14 cellular contexts compared by ENCODE assay signal in genomic region chr21:35895598-35895997, GRCh38.
"Had no signal": no experiment of that assay in that cellular context is flagged by ENCODE, and none has a peak within 500 bp of the region (broad histone marks: within the 10 kb centered on the region; RNA-seq: fewer than 3 reads in every experiment).

No MANE protein-coding gene starts in this region.

- ATAC-seq: body of pancreas; stimulated activated effector memory CD8-positive, alpha-beta T cell treated with anti-CD3 and anti-CD28 coated beads, Interleukin-12 subunit alpha, Interleukin-12 subunit beta, amount 100 ng/mL, for 72 hours had no signal

- DNase-seq: activated CD4-positive, alpha-beta T cell treated with anti-CD3 and anti-CD28 coated beads for 1 hour; activated CD4-positive, alpha-beta T cell treated with anti-CD3 and anti-CD28 coated beads, Interleukin-2, amount 50 U/mL, for 4 hours; body of pancreas; endodermal cell; foreskin melanocyte; head of caudate nucleus; left ventricle myocardium inferior; mammary epithelial cell; nephron progenitor cell; nucleus accumbens; sigmoid colon; stimulated activated CD4-positive, alpha-beta T cell treated with anti-CD3 and anti-CD28 coated beads, Interleukin-4, amount 100 ng/mL, for 24 hours; WERI-Rb-1 had no signal
